ENCODE assay signal across 10 cellular contexts in genomic region chr19:38304866-38305429, GRCh38. TPM values are rescaled to one million over a fixed set of nuclear protein-coding genes. Genes with fewer than 3 reads are reported as not detected.
DNase-seq lines count a peak whose midpoint lies in the region; ATAC-seq, FAIRE-seq and TF ChIP-seq lines count a peak whose summit lies in the region.
"Had no signal": no experiment of that assay in that cellular context is flagged by ENCODE, and none has a peak within 500 bp of the region (broad histone marks: within the 10 kb centered on the region; RNA-seq: fewer than 3 reads in every experiment).

No MANE protein-coding gene starts in this region.

- H4K91ac ChIP-seq in mesenchymal stem cell (ENCODE audit: low read length), result peak overlapping the region; percentile 56

- CTCF ChIA-PET in A549 (lab: Yijun Ruan, JAX), result interaction anchor here (0.5 to 10.1 kb wide), 9 partner anchors 9 to 814 kb away, joined by 3 to 76 read pairs (median 10); partner anchors contain the start of genes CATSPERG and KCNK6

- H3K9me3 ChIP-seq in A549, result no peaks in the 10 kb centered on the region
- H3K9me3 ChIP-seq in colonic mucosa, result no peaks in the 10 kb centered on the region
- H3K9me3 ChIP-seq in mesenchymal stem cell (ENCODE audit: control insufficient read depth, low read length), result no peaks in the 10 kb centered on the region

- H2AFZ ChIP-seq in mesenchymal stem cell (ENCODE audit: low read depth, low read length), result no peak overlapping the region

- H3K27ac ChIP-seq in A549 (peak overlapping the region; percentile 92 to 95), colonic mucosa (peak overlapping the region; percentile 84), mesenchymal stem cell (ENCODE audit: low read length, poor library complexity, severe bottlenecking) (no peak overlapping the region)
- H3K27ac ChIP-seq: C4-2B had no signal

- peak overlapping the region in 1 of 2 experiments; percentile 63 for H3K18ac ChIP-seq in mesenchymal stem cell (ENCODE audit: low read depth in 1 of 2, low read length in 2 of 2)

- TF ChIP-seq POLR2A in A549 (IDR thresholded peaks at IDR 0.05; ENCODE audit: low read length), result peak; percentile 82

- H3K36me3 ChIP-seq in colonic mucosa (no peaks in the 10 kb centered on the region), mesenchymal stem cell (ENCODE audit: control insufficient read depth in 1 of 2, insufficient read depth in 2 of 2, low read depth in 1 of 2, low read length in 2 of 2) (peaks cover 15 to 59% of the 10 kb centered on the region in 2 experiments)

- WGBS in A549 (ENCODE audit: missing lambda C conversion rate), result 1% methylated on average over 20 of the region's 29 CpGs
- WGBS in mesenchymal stem cell, result 43% methylated on average over 29 of the region's 29 CpGs

- H3K14ac ChIP-seq in mesenchymal stem cell (ENCODE audit: low read length in 2 of 2), result no peak overlapping the region

- peak overlapping the region in 1 of 2 experiments; percentile 29 for H2BK12ac ChIP-seq in mesenchymal stem cell (ENCODE audit: low read length in 2 of 2)

- TF ChIP-seq CTCF in A549 (IDR thresholded peaks at IDR 0.05), result no peak
- TF ChIP-seq CTCF in colonic mucosa (IDR thresholded peaks at IDR 0.05), result no peak

- FAIRE-seq in A549 (lab: Jason Lieb, UNC), result peak; percentile 100

- TF ChIP-seq RAD21 in A549 (conservative IDR thresholded peaks at IDR 0.05 in 1 of 2, IDR thresholded peaks at IDR 0.05 in 1 of 2), result peak; percentile 1 to 43; a peak in 2 of 5 replicates

- intact Hi-C loops in colonic mucosa (cut with DNase I), result no loop called here

- H2AK5ac ChIP-seq in mesenchymal stem cell (ENCODE audit: low read length, severe bottlenecking), result no peak overlapping the region

- no peak overlapping the region for H2BK5ac ChIP-seq in mesenchymal stem cell (ENCODE audit: low read depth, low read length, poor library complexity, severe bottlenecking)

- peak overlapping the region in 1 of 2 experiments; percentile 9 for H3K23ac ChIP-seq in mesenchymal stem cell (ENCODE audit: low read length in 2 of 2)

- peaks cover 5% of the 10 kb centered on the region for H3K79me1 ChIP-seq in mesenchymal stem cell (replicated peaks; ENCODE audit: low read length, poor library complexity, severe bottlenecking)

- H3K4me3 ChIP-seq in A549, result peak overlapping the region; percentile 60
- peak overlapping the region; percentile 42 for H3K4me3 ChIP-seq in colonic mucosa
- H3K4me3 ChIP-seq in mesenchymal stem cell (ENCODE audit: insufficient read depth in 1 of 2, low read depth in 1 of 2, low read length in 2 of 2), result no peak overlapping the region

- no peak overlapping the region for H2BK15ac ChIP-seq in mesenchymal stem cell (ENCODE audit: low read depth, poor library complexity, severe bottlenecking)

- TF ChIP-seq EP300 in A549 (IDR thresholded peaks at IDR 0.05), result no peak; a peak in 1 of 5 replicates

- H3K4me2 ChIP-seq in A549 (peak overlapping the region; percentile 91), mesenchymal stem cell (ENCODE audit: low read length, poor library complexity, severe bottlenecking) (no peak overlapping the region)

- peak overlapping the region; percentile 55 for H4K8ac ChIP-seq in mesenchymal stem cell (ENCODE audit: low read length)

- DNase-seq in A549 (ENCODE audit: low read depth in 1 of 2, low spot score in 1 of 2), result peak; percentile 100
- DNase-seq in NCI-H2029 (lab: John Stamatoyannopoulos, UW), result peak; percentile 74
- DNase-seq in colonic mucosa, result peak; percentile 96
- DNase-seq in mesenchymal stem cell, result no peak
- no peak for DNase-seq in stimulated activated CD4-positive, alpha-beta T cell treated with anti-CD3 and anti-CD28 coated beads, Interleukin-4, amount 100 ng/mL, for 4 hours
- no peak for DNase-seq in middle frontal gyrus (ENCODE audit: extremely low spot score, low spot score)
- no peak for DNase-seq in NK-92 (lab: John Stamatoyannopoulos, UW; ENCODE audit: unreplicated experiment)

- H2BK120ac ChIP-seq in mesenchymal stem cell (ENCODE audit: low read depth, low read length), result no peak overlapping the region

- H3K27me3 ChIP-seq in colonic mucosa (no peaks in the 10 kb centered on the region), mesenchymal stem cell (ENCODE audit: control insufficient read depth in 1 of 2, insufficient read depth in 1 of 2, low read length in 2 of 2) (no peaks in the 10 kb centered on the region)

- POLR2A ChIA-PET in A549 (lab: Yijun Ruan, JAX), result interaction anchor here (0.6 to 4.8 kb wide), 22 partner anchors 8 to 1131 kb away, joined by 3 to 127 read pairs (median 5); partner anchors contain the start of genes CATSPERG, GGN, KCNK6 and PPP1R14A

- H3K4me1 ChIP-seq in A549 (peaks cover 50% of the 10 kb centered on the region), colonic mucosa (no peaks in the 10 kb centered on the region), mesenchymal stem cell (ENCODE audit: control insufficient read depth, insufficient read depth, low read depth, low read length) (peaks cover 27% of the 10 kb centered on the region)

- peak overlapping the region in 1 of 2 experiments; percentile 47 for H3K4ac ChIP-seq in mesenchymal stem cell (ENCODE audit: low read depth in 1 of 2, low read length in 2 of 2)

- H3K9ac ChIP-seq in colonic mucosa (ENCODE audit: low read depth in 2 of 2, low read length in 2 of 2) (peak overlapping the region; percentile 84 to 98), mesenchymal stem cell (ENCODE audit: low read length) (no peak overlapping the region)

- ATAC-seq in A549, result peak; percentile 60 to 85
- ATAC-seq in HG03045 (IDR thresholded peaks at IDR 0.05; ENCODE audit: unreplicated experiment), result no peak

TF ChIP-seq in A549, 52 proteins besides CTCF, POLR2A, EP300 and RAD21 (continues in another document):
- no peak for TF ChIP-seq ELK1 (IDR thresholded peaks at IDR 0.05; ENCODE audit: low read depth, low read length)
- TF ChIP-seq JUN (IDR thresholded peaks at IDR 0.05), result peak; percentile 76 to 90
- no peak for TF ChIP-seq ZSCAN20 (CRISPR knock-in tag; IDR thresholded peaks at IDR 0.05)
- TF ChIP-seq KDM5A (IDR thresholded peaks at IDR 0.05), result no peak

RNA-seq across cellular contexts. Expression of gene C19orf33, which starts 0.9 kb away (rescaled TPM):
- polyA plus RNA-seq in A549 (2011; rRNA removed) (197 and 302 TPM in 2 replicates), A549 (2017; fragmentation: RNase III; extraction: RNeasy Plus Mini Kit Qiagen cat#74134 plus additional on column Dnase treatment) (487 to 531 TPM (median 489 TPM) in 3 replicates)
- polyA plus RNA-seq in A549 (2012; cell fraction: cytosol; rRNA removed), result 1,004 and 1,085 TPM in 2 replicates
- polyA plus RNA-seq in A549 (2012; cell fraction: nucleus; rRNA removed), result 520 and 541 TPM in 2 replicates
- 17.0 and 21.4 TPM in 2 replicates for polyA minus RNA-seq in A549 (2011; rRNA and poly(A)+ RNA removed)
- 100 to 1,000 TPM; 111 to 159 TPM for total RNA-seq in colonic mucosa
- 1.8 TPM for polyA plus RNA-seq in mesenchymal stem cell (2013, experiment 1 of 2)
- 2.1 TPM for polyA plus RNA-seq in mesenchymal stem cell (2013, experiment 2 of 2)
- total RNA-seq: activated CD8-positive, alpha-beta memory T cell treated with anti-CD3 and anti-CD28 coated beads for 36 hours had no signal

RNA-seq across cellular contexts. Expression of gene YIF1B, which starts 10.8 kb away (rescaled TPM):
- 75.5 and 88.1 TPM in 2 replicates for polyA plus RNA-seq in A549 (2011; rRNA removed)
- 225 and 320 TPM in 2 replicates for polyA plus RNA-seq in A549 (2012; cell fraction: cytosol; rRNA removed)
- 303 and 382 TPM in 2 replicates for polyA plus RNA-seq in A549 (2012; cell fraction: nucleus; rRNA removed)
- polyA plus RNA-seq in A549 (2017; fragmentation: RNase III; extraction: RNeasy Plus Mini Kit Qiagen cat#74134 plus additional on column Dnase treatment), result 87.5 to 104 TPM (median 100 TPM) in 3 replicates
- polyA minus RNA-seq in A549 (2011; rRNA and poly(A)+ RNA removed), result 75.2 and 83.9 TPM in 2 replicates
- 10 to 100 TPM; 28.8 to 58.3 TPM for total RNA-seq in colonic mucosa
- 61.1 TPM for polyA plus RNA-seq in mesenchymal stem cell (2013, experiment 1 of 2)
- 60.5 TPM for polyA plus RNA-seq in mesenchymal stem cell (2013, experiment 2 of 2)

RNA-seq across cellular contexts. Expression of gene KCNK6, which starts 14.7 kb away (rescaled TPM):
- polyA plus RNA-seq in A549 (2011; rRNA removed), result 2.8 and 3.8 TPM in 2 replicates
- 1.4 and 2.6 TPM in 2 replicates for polyA plus RNA-seq in A549 (2012; cell fraction: cytosol; rRNA removed)
- 2.2 and 3.9 TPM in 2 replicates for polyA plus RNA-seq in A549 (2012; cell fraction: nucleus; rRNA removed)
- 2.4 to 2.8 TPM (median 2.4 TPM) in 3 replicates for polyA plus RNA-seq in A549 (2017; fragmentation: RNase III; extraction: RNeasy Plus Mini Kit Qiagen cat#74134 plus additional on column Dnase treatment)
- polyA minus RNA-seq in A549 (2011; rRNA and poly(A)+ RNA removed), result 1.4 and 2.1 TPM in 2 replicates
- total RNA-seq in colonic mucosa, result 10 to 100 TPM; 19.8 to 23.4 TPM
- polyA plus RNA-seq in mesenchymal stem cell (2013, experiment 1 of 2), result 15.3 TPM
- polyA plus RNA-seq in mesenchymal stem cell (2013, experiment 2 of 2), result 15.7 TPM

RNA-seq across cellular contexts. Expression of gene CATSPERG, which starts 30.7 kb away (rescaled TPM):
- polyA plus RNA-seq in A549 (2011; rRNA removed) (1.4 and 1.7 TPM in 2 replicates), A549 (2017; fragmentation: RNase III; extraction: RNeasy Plus Mini Kit Qiagen cat#74134 plus additional on column Dnase treatment) (0.62 to 1.4 TPM (median 0.80 TPM) in 3 replicates)
- polyA plus RNA-seq in A549 (2012; cell fraction: cytosol; rRNA removed), result 0.89 and 0.96 TPM in 2 replicates
- polyA plus RNA-seq in A549 (2012; cell fraction: nucleus; rRNA removed), result 3.0 and 4.6 TPM in 2 replicates
- 3.0 and 3.4 TPM in 2 replicates for polyA minus RNA-seq in A549 (2011; rRNA and poly(A)+ RNA removed)
- 1 to 10 TPM; 3.2 to 8.4 TPM for total RNA-seq in colonic mucosa
- 0.14 TPM for polyA plus RNA-seq in mesenchymal stem cell (2013, experiment 1 of 2)
- polyA plus RNA-seq in mesenchymal stem cell (2013, experiment 2 of 2), result 0.18 TPM

RNA-seq across cellular contexts. Expression of gene SPINT2, which starts 40.6 kb away (rescaled TPM):
- polyA plus RNA-seq in A549 (2011; rRNA removed) (343 and 425 TPM in 2 replicates), A549 (2017; fragmentation: RNase III; extraction: RNeasy Plus Mini Kit Qiagen cat#74134 plus additional on column Dnase treatment) (244 to 296 TPM (median 291 TPM) in 3 replicates)
- polyA plus RNA-seq in A549 (2012; cell fraction: cytosol; rRNA removed), result 347 and 383 TPM in 2 replicates
- 348 and 443 TPM in 2 replicates for polyA plus RNA-seq in A549 (2012; cell fraction: nucleus; rRNA removed)
- 154 and 156 TPM in 2 replicates for polyA minus RNA-seq in A549 (2011; rRNA and poly(A)+ RNA removed)
- 100 to 1,000 TPM; 790 to 935 TPM for total RNA-seq in colonic mucosa
- polyA plus RNA-seq in mesenchymal stem cell (2013, experiment 1 of 2), result 6.9 TPM
- polyA plus RNA-seq in mesenchymal stem cell (2013, experiment 2 of 2), result 7.6 TPM

Comparison
In these comparisons a context has a peak if more than half of its experiments do, and no peak if none do; other contexts are left out.
1. DNase-seq: peak in A549 (2 of 2), NCI-H2029 (single experiment) and colonic mucosa (single experiment); none in mesenchymal stem cell (single experiment), stimulated activated CD4-positive, alpha-beta T cell treated with anti-CD3 and anti-CD28 coated beads, Interleukin-4, amount 100 ng/mL, for 4 hours (0 of 2), middle frontal gyrus (single experiment) and NK-92 (single experiment).
2. H3K4me3 ChIP-seq: peak in A549 (single experiment) and colonic mucosa (single experiment); none in mesenchymal stem cell (0 of 2).